14 cellular contexts compared by ENCODE assay signal in the genomic region with DNA sequence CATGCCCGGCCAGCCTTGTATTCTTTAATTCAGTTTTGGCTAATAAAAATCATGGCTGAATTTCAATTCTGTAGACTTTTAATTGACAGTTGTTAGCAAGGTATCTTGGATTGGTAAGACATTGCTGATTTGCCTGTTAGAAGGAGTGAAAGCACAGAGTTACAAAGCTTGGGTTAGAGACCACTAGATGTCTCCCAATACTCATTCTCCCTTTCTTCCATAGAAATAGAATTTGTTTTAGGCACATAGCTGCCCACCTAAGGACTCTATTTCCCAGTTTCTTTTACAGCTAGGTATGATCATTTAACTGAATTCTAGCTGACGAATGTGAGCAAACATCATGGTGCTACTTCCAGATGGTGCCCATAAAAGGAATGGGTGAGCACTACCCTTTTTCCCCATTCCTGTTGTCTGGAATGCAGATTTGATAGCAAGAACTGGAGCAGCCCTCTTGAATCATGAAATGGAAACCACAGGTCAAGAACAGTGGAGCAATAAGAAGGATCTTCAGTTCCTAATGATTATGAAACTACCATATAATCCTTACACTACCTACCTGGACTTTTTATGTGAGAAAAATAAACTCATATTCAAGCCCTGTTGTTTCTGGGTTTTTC. TPM values are rescaled to one million over a fixed set of nuclear protein-coding genes. Genes with fewer than 3 reads are reported as not detected.
A peak's percentile ranks its signal among the peaks of the same experiment; 100 is the strongest.
DNase-seq lines count a peak whose midpoint lies in the region; ATAC-seq, FAIRE-seq and TF ChIP-seq lines count a peak whose summit lies in the region.
"Had no signal": no experiment of that assay in that cellular context is flagged by ENCODE, and none has a peak within 500 bp of the region (broad histone marks: within the 10 kb centered on the region; RNA-seq: fewer than 3 reads in every experiment).

No MANE protein-coding gene starts in this region.

- WGBS in transverse colon (ENCODE audit: low coverage in 1 of 2), 2 donors = 80 to 89% methylated on average over 2 of the region's 2 CpGs

- H3K4me2 ChIP-seq in GM23338 (no peak overlapping the region), astrocyte (ENCODE audit: low read length) (peak overlapping the region; percentile 10), PC-9 (no peak overlapping the region)

- CTCF ChIA-PET in Caco-2 (lab: Charles Lee) = interaction anchor here (0.8 to 1.4 kb wide), 5 partner anchors 17 to 67 kb away, joined by 3 to 7 read pairs (median 4); a partner anchor contains a TSS
- CTCF ChIA-PET in PC-9 (lab: Charles Lee) = interaction anchor here (0.6 kb wide), 1 partner anchor 115 kb away, joined by 5 read pairs; no protein-coding TSS in a partner anchor

- H3K4me3 ChIP-seq in Caco-2 (ENCODE audit: low read depth, low read length) (no peak overlapping the region), GM23338 (no peak overlapping the region), astrocyte (ENCODE audit: insufficient read depth, low read depth, low read length) (no peak overlapping the region), transverse colon (no peak overlapping the region), PC-9 (no peak overlapping the region)

- H3K36me3 Mint-ChIP-seq in Caco-2 (ENCODE audit: insufficient read depth, unreplicated experiment) (peaks cover 6% of the 10 kb centered on the region), GM23338 (ENCODE audit: low read depth) (peaks cover 11% of the 10 kb centered on the region; the same call in 2 of the 3 replicates), astrocyte (ENCODE audit: low read depth, unreplicated experiment) (peaks cover 2% of the 10 kb centered on the region)

- no peaks in the 10 kb centered on the region for H3K9me3 ChIP-seq in Caco-2
- H3K9me3 ChIP-seq in astrocyte (ENCODE audit: insufficient read depth, low read depth, low read length) = no peaks in the 10 kb centered on the region
- H3K9me3 ChIP-seq in transverse colon = no peaks in the 10 kb centered on the region
- 0 out of 2 replicates have a peak, but pooled peaks cover 2% of the 10 kb centered on the region for H3K9me3 ChIP-seq in PC-9 (ENCODE audit: insufficient read depth, low read depth)

- H4K20me1 ChIP-seq in GM23338 (replicated peaks; ENCODE audit: insufficient read depth) (no peaks in the 10 kb centered on the region; the same call in 1 of the 2 replicates), astrocyte (ENCODE audit: insufficient read depth, low read length) (no peaks in the 10 kb centered on the region), PC-9 (ENCODE audit: insufficient read depth) (no peaks in the 10 kb centered on the region)

- H3K27me3 ChIP-seq in Caco-2 (replicated peaks; ENCODE audit: control insufficient read depth, insufficient read depth, low read length) (no peaks in the 10 kb centered on the region), GM23338 (ENCODE audit: insufficient read depth) (no peaks in the 10 kb centered on the region), astrocyte (ENCODE audit: insufficient read depth, low read length) (no peaks in the 10 kb centered on the region), transverse colon (no peaks in the 10 kb centered on the region), PC-9 (ENCODE audit: insufficient read depth, low read depth) (no peaks in the 10 kb centered on the region)

- POLR2A ChIA-PET in Caco-2 (lab: Charles Lee) (no interaction called here), PC-9 (lab: Charles Lee; ENCODE audit: unreplicated experiment) (no interaction called here)

- ATAC-seq in GM23338 = no peak
- ATAC-seq: effector memory CD8-positive, alpha-beta T cell had no signal

- intact Hi-C loops in Caco-2 (cut with micrococcal nuclease; ENCODE audit: unreplicated experiment) = loop anchor here (1.0 to 5.0 kb wide), 3 partner anchors 50 to 338 kb away; no protein-coding TSS in a partner anchor
- intact Hi-C loops in transverse colon (cut with DNase I; ENCODE audit: low total_unique reads) = no loop called here
- intact Hi-C loops in PC-9 (cut with micrococcal nuclease; ENCODE audit: unreplicated experiment) = no loop called here

- H3K4me1 ChIP-seq in Caco-2 (no peaks in the 10 kb centered on the region), GM23338 (ENCODE audit: insufficient read depth) (no peaks in the 10 kb centered on the region), astrocyte (ENCODE audit: insufficient read depth, low read length) (peaks cover 19% of the 10 kb centered on the region), transverse colon (no peaks in the 10 kb centered on the region), PC-9 (replicated peaks; ENCODE audit: insufficient read depth) (no peaks in the 10 kb centered on the region)

- H3F3A ChIP-seq in GM23338 (replicated peaks; ENCODE audit: low read depth) = no peaks in the 10 kb centered on the region
- H3F3A ChIP-seq in PC-9 (ENCODE audit: insufficient read depth, low read depth) = no peaks in the 10 kb centered on the region

- BruUV-seq in Caco-2 (replicated peaks; lab: Mats Ljungman, UMichigan) (TSS peak; percentile 12), PC-9 (replicated peaks; lab: Mats Ljungman, UMichigan) (no TSS peak)

- H2AFZ ChIP-seq in GM23338 = no peak overlapping the region
- H2AFZ ChIP-seq in astrocyte (ENCODE audit: low read depth, low read length) = no peak overlapping the region
- H2AFZ ChIP-seq in PC-9 = no peak overlapping the region

- DNase-seq in Caco-2 = no peak
- DNase-seq in GM23338 (ENCODE audit: low spot score) = peak; percentile 16
- peak; percentile 76 for DNase-seq in astrocyte (ENCODE audit: low read depth)
- DNase-seq in myocyte (ENCODE audit: low read depth) = peak; percentile 22
- no peak for DNase-seq in transverse colon
- no peak for DNase-seq in PC-9
- DNase-seq in HTR-8/SVneo (ENCODE audit: insufficient read length, low spot score) = no peak
- DNase-seq: effector memory CD8-positive, alpha-beta T cell; hippocampal formation; NCI-H345; SHP77 treated with DMSO at 0.1 percent for 48 hours; stimulated activated naive CD4-positive, alpha-beta T cell treated with Interleukin-2 at 50 U/mL for 16 hours had no signal

- no peaks in the 10 kb centered on the region for H3K9me2 ChIP-seq in GM23338 (ENCODE audit: insufficient read depth)
- H3K9me2 ChIP-seq in PC-9 (ENCODE audit: insufficient read depth) = no peaks in the 10 kb centered on the region; the same call in 1 of the 2 replicates

- H3K4me1 Mint-ChIP-seq in Caco-2 (ENCODE audit: low read depth, unreplicated experiment) = no peaks in the 10 kb centered on the region
- H3K4me1 Mint-ChIP-seq in GM23338 = peaks cover 8% of the 10 kb centered on the region
- peaks cover 16% of the 10 kb centered on the region for H3K4me1 Mint-ChIP-seq in astrocyte (ENCODE audit: low read depth, unreplicated experiment)
- H3K4me1 Mint-ChIP-seq: mesothelial cell of epicardium had no signal

- TF ChIP-seq POLR2A in transverse colon (IDR thresholded peaks at IDR 0.05) = no peak

- H3K4me3 Mint-ChIP-seq in Caco-2 (ENCODE audit: unreplicated experiment) (no peak overlapping the region), GM23338 (no peak overlapping the region), astrocyte (ENCODE audit: unreplicated experiment) (no peak overlapping the region)
- H3K4me3 Mint-ChIP-seq: effector memory CD8-positive, alpha-beta T cell; mesothelial cell of epicardium had no signal

- TF ChIP-seq CTCF in Caco-2 (IDR thresholded peaks at IDR 0.05; ENCODE audit: insufficient read depth in 1 of 2, low read depth in 1 of 2, low read length in 1 of 2, severe bottlenecking in 1 of 2, unreplicated experiment in 1 of 2) = peak in 1 of 2 experiments; percentile 21
- peak; percentile 42 to 61; a peak in 3 of 4 replicates for TF ChIP-seq CTCF in GM23338 (conservative IDR thresholded peaks at IDR 0.05; ENCODE audit: low read depth in 2 of 2)
- TF ChIP-seq CTCF in astrocyte (IDR thresholded peaks at IDR 0.05; ENCODE audit: insufficient read depth, low read depth, low read length) = no peak
- TF ChIP-seq CTCF in transverse colon (IDR thresholded peaks at IDR 0.05) = no peak
- no peak for TF ChIP-seq CTCF in PC-9 (conservative IDR thresholded peaks at IDR 0.05)

- no peak for FAIRE-seq in astrocyte (lab: Jason Lieb, UNC)
- no peak for FAIRE-seq in HTR-8/SVneo (lab: Jason Lieb, UNC)

- H3K36me3 ChIP-seq in Caco-2 (ENCODE audit: control insufficient read depth, insufficient read depth, low read length) = peaks cover 1% of the 10 kb centered on the region; the same call in 1 of the 2 replicates
- no peaks in the 10 kb centered on the region for H3K36me3 ChIP-seq in GM23338 (ENCODE audit: insufficient read depth)
- H3K36me3 ChIP-seq in astrocyte (ENCODE audit: insufficient read depth, low read length) = no peaks in the 10 kb centered on the region
- peaks cover 0 to 6% (median 0%) of the 10 kb centered on the region in 4 donors for H3K36me3 ChIP-seq in transverse colon
- no peaks in the 10 kb centered on the region for H3K36me3 ChIP-seq in PC-9 (ENCODE audit: low read depth)

- no peaks in the 10 kb centered on the region for H3K9me3 Mint-ChIP-seq in Caco-2 (ENCODE audit: unreplicated experiment)
- H3K9me3 Mint-ChIP-seq in GM23338 = no peaks in the 10 kb centered on the region
- H3K9me3 Mint-ChIP-seq in astrocyte (ENCODE audit: unreplicated experiment) = no peaks in the 10 kb centered on the region
- H3K9me3 Mint-ChIP-seq: effector memory CD8-positive, alpha-beta T cell had no signal

- no peak for TF ChIP-seq EP300 in transverse colon (IDR thresholded peaks at IDR 0.05; ENCODE audit: low read depth)

- H3K27ac Mint-ChIP-seq in Caco-2 (ENCODE audit: unreplicated experiment) = no peak overlapping the region
- no peak overlapping the region for H3K27ac Mint-ChIP-seq in GM23338
- H3K27ac Mint-ChIP-seq in astrocyte (ENCODE audit: unreplicated experiment) = no peak overlapping the region
- H3K27ac Mint-ChIP-seq: effector memory CD8-positive, alpha-beta T cell; mesothelial cell of epicardium; progenitor cell of endocrine pancreas had no signal

- no peaks in the 10 kb centered on the region for H3K79me2 ChIP-seq in GM23338 (replicated peaks; ENCODE audit: insufficient read depth)
- H3K79me2 ChIP-seq in astrocyte (ENCODE audit: insufficient read depth, low read length) = no peaks in the 10 kb centered on the region
- H3K79me2 ChIP-seq in PC-9 (ENCODE audit: low read depth) = no peaks in the 10 kb centered on the region

- H3K27me3 Mint-ChIP-seq in Caco-2 (ENCODE audit: insufficient read depth, unreplicated experiment) (no peaks in the 10 kb centered on the region), GM23338 (ENCODE audit: insufficient read depth, low read depth, poor library complexity) (no peaks in the 10 kb centered on the region), astrocyte (ENCODE audit: low read depth, unreplicated experiment) (no peaks in the 10 kb centered on the region)
- H3K27me3 Mint-ChIP-seq: effector memory CD8-positive, alpha-beta T cell; progenitor cell of endocrine pancreas had no signal

- in situ Hi-C loops in transverse colon (cut with MboI; ENCODE audit: low pct_ligation_motif_present in 1 of 4, low pct_unique_long_range_greater_than_20kb in 1 of 4, low sequenced_read_pairs in 3 of 4) = no loop called here

- H3K9ac ChIP-seq in astrocyte (ENCODE audit: low read length) = no peak overlapping the region

- H3K27ac ChIP-seq in GM23338 (ENCODE audit: low read depth) = no peak overlapping the region
- no peak overlapping the region for H3K27ac ChIP-seq in astrocyte (ENCODE audit: low read depth, low read length)
- no peak overlapping the region for H3K27ac ChIP-seq in transverse colon
- H3K27ac ChIP-seq in PC-9 = no peak overlapping the region

RNA-seq across cellular contexts. Expression of a gene that starts 17.5 kb away (rescaled TPM):
- total RNA-seq in Caco-2 (2022) = 29.1 and 42.0 TPM in 2 replicates
- 15.5 and 18.7 TPM in 2 replicates for total RNA-seq in GM23338 (2014; rRNA removed; shearing (Covaris generic))
- polyA plus RNA-seq in GM23338 (2016; fragmentation: Nextera tagmentation; extraction: Ambion mirVana) = 12.1 and 12.7 TPM in 2 replicates
- total RNA-seq in astrocyte = 17.0 and 17.3 TPM in 2 replicates
- total RNA-seq in myocyte = 12.3 and 13.7 TPM in 2 replicates
- 11.1 TPM for polyA plus RNA-seq in myocyte (2012)
- total RNA-seq in transverse colon = 100 to 1,000 TPM in 1 of 4 donors, 10 to 100 TPM in 3; 10.3 to 137 (median 25.8) TPM
- total RNA-seq in PC-9 (2021) = 10.8 and 16.0 TPM in 2 replicates

RNA-seq across cellular contexts. Expression of a gene that starts 17.6 kb away (rescaled TPM):
- total RNA-seq in Caco-2 (2022) = 1.1 and 1.3 TPM in 2 replicates
- total RNA-seq in GM23338 (2014; rRNA removed; shearing (Covaris generic)) = 3.9 and 8.0 TPM in 2 replicates
- 1.4 and 1.7 TPM in 2 replicates for polyA plus RNA-seq in GM23338 (2016; fragmentation: Nextera tagmentation; extraction: Ambion mirVana)
- 17.9 and 20.1 TPM in 2 replicates for total RNA-seq in astrocyte
- 13.8 and 19.4 TPM in 2 replicates for total RNA-seq in myocyte
- polyA plus RNA-seq in myocyte (2012) = 11.9 TPM
- 1 to 10 TPM in 2 of 4 donors, under 1 TPM in 1, not detected in 1; 0.41 to 6.4 (median 1.9) TPM for total RNA-seq in transverse colon
- total RNA-seq in PC-9 (2021) = 0.46 and 0.58 TPM in 2 replicates

RNA-seq across cellular contexts. Expression of a gene that starts 45.0 kb away (rescaled TPM):
- 319 and 333 TPM in 2 replicates for total RNA-seq in Caco-2 (2022)
- total RNA-seq in GM23338 (2014; rRNA removed; shearing (Covaris generic)) = 482 and 499 TPM in 2 replicates
- 432 and 524 TPM in 2 replicates for polyA plus RNA-seq in GM23338 (2016; fragmentation: Nextera tagmentation; extraction: Ambion mirVana)
- total RNA-seq in astrocyte = 237 and 249 TPM in 2 replicates
- total RNA-seq in myocyte = 278 and 290 TPM in 2 replicates
- 111 TPM for polyA plus RNA-seq in myocyte (2012)
- total RNA-seq in transverse colon = 100 to 1,000 TPM in 2 of 4 donors, 10 to 100 TPM in 2; 75.6 to 120 (median 101) TPM
- total RNA-seq in PC-9 (2021) = 242 and 275 TPM in 2 replicates

RNA-seq across cellular contexts. Expression of a gene that starts 50.8 kb away (rescaled TPM):
- total RNA-seq in Caco-2 (2022) (41.7 and 43.8 TPM in 2 replicates), astrocyte (5.3 and 7.8 TPM in 2 replicates), myocyte (28.9 and 31.6 TPM in 2 replicates), transverse colon (1 to 10 TPM; 1.5 to 8.5 (median 5.1) TPM), PC-9 (2021) (23.0 and 27.5 TPM in 2 replicates)
- 25.3 and 25.8 TPM in 2 replicates for total RNA-seq in GM23338 (2014; rRNA removed; shearing (Covaris generic))
- polyA plus RNA-seq in GM23338 (2016; fragmentation: Nextera tagmentation; extraction: Ambion mirVana) = 19.4 and 21.6 TPM in 2 replicates
- 8.4 TPM for polyA plus RNA-seq in myocyte (2012)

Comparison
In these comparisons a context has a peak if more than half of its experiments do, and no peak if none do; other contexts are left out.
1. DNase-seq: peak in GM23338 (single experiment), astrocyte (single experiment) and myocyte (single experiment); none in Caco-2 (0 of 2), transverse colon (single experiment), PC-9 (0 of 2) and HTR-8/SVneo (single experiment).
2. CTCF ChIP-seq: peak in GM23338 (2 of 2); none in astrocyte (single experiment), transverse colon (0 of 5) and PC-9 (single experiment).